In the genomic region with DNA sequence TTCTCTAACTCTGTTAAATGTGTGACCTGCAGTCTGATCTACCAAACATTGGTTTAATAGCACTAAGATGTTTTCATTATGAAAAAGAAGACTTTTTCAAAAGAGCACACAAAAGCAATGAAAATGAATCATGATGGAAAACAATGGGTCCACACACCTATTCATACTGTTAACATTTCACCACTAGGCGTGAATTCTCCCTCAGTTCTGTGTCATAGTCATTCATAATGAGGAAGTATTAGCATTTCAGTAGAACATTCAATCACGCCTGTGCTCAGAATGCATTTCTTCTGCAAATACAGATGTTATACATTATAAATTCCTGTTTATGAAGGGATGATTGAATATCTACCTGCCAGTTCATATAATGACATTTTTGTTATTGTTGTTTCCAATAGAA, we compare ENCODE assay signal across 15 cellular contexts. TPM values are rescaled to one million over a fixed set of nuclear protein-coding genes. Genes with fewer than 3 reads are reported as not detected.
DNase-seq lines count a peak whose midpoint lies in the region; ATAC-seq and TF ChIP-seq lines count a peak whose summit lies in the region.
"Had no signal": no experiment of that assay in that cellular context is flagged by ENCODE, and none has a peak within 500 bp of the region (broad histone marks: within the 10 kb centered on the region; RNA-seq: fewer than 3 reads in every experiment).

No MANE protein-coding gene starts in this region.

- H3K79me2 ChIP-seq in GM23338 (replicated peaks; ENCODE audit: insufficient read depth) (no peaks in the 10 kb centered on the region), Karpas-422 (ENCODE audit: low read length) (no peaks in the 10 kb centered on the region)

- no peak overlapping the region for H3K9ac ChIP-seq in Karpas-422 (ENCODE audit: low read length)
- peak overlapping the region; percentile 73 for H3K9ac ChIP-seq in adipocyte (ENCODE audit: low read length)

- CTCF ChIA-PET in naive thymus-derived CD4-positive, alpha-beta T cell (lab: Charles Lee): no interaction called here
- CTCF ChIA-PET in CD4-positive, alpha-beta T cell (lab: Charles Lee): no interaction called here

- peak overlapping the region; percentile 67 for H3K27ac Mint-ChIP-seq in GM23338
- H3K27ac Mint-ChIP-seq in naive thymus-derived CD4-positive, alpha-beta T cell: no peak overlapping the region
- no peak overlapping the region for H3K27ac Mint-ChIP-seq in CD4-positive, alpha-beta T cell
- H3K27ac Mint-ChIP-seq: activated T-helper 1 cell treated with anti-CD3 and anti-CD28 coated beads, Interleukin-12 subunit alpha, Interleukin-12 subunit beta, Interleukin-2, Interleukin-4 antibody, amounts not matched to agents 30 ng/mL and 10 ng/mL and 1 ng/mL, durations not matched to agents 14 hours and 24 hours and 36 hours had no signal

- no peaks in the 10 kb centered on the region for H3F3A ChIP-seq in GM23338 (replicated peaks; ENCODE audit: low read depth)

- peak overlapping the region; percentile 66 for H3K4me2 ChIP-seq in GM23338
- H3K4me2 ChIP-seq in Karpas-422 (ENCODE audit: low read depth, low read length, poor library complexity, severe bottlenecking): no peak overlapping the region

- no peaks in the 10 kb centered on the region for H3K27me3 Mint-ChIP-seq in GM23338 (ENCODE audit: insufficient read depth, low read depth, poor library complexity)
- H3K27me3 Mint-ChIP-seq in naive thymus-derived CD4-positive, alpha-beta T cell: no peaks in the 10 kb centered on the region
- no peaks in the 10 kb centered on the region for H3K27me3 Mint-ChIP-seq in CD4-positive, alpha-beta T cell

- intact Hi-C loops in naive thymus-derived CD4-positive, alpha-beta T cell (cut with micrococcal nuclease): no loop called here
- intact Hi-C loops in CD4-positive, alpha-beta T cell (cut with DNase I, micrococcal nuclease): loop anchor here in 1 of 2 experiments (10.0 kb wide), 2 partner anchors 1135 to 1625 kb away; no protein-coding TSS in a partner anchor

- H3K36me3 ChIP-seq in GM23338 (ENCODE audit: insufficient read depth) (no peaks in the 10 kb centered on the region), Karpas-422 (ENCODE audit: insufficient read depth, low read length) (no peaks in the 10 kb centered on the region), adipocyte (ENCODE audit: control insufficient read depth, insufficient read depth, low read length, severe bottlenecking) (no peaks in the 10 kb centered on the region)
- H3K36me3 ChIP-seq in naive thymus-derived CD4-positive, alpha-beta T cell (ENCODE audit: control insufficient read depth in 2 of 3, insufficient read depth in 3 of 3, low read length in 3 of 3): peaks cover 6 to 37% (median 11%) of the 10 kb centered on the region in 3 experiments

- peak; percentile 52; the same call in 2 of the 3 replicates for ATAC-seq in GM23338
- ATAC-seq in naive thymus-derived CD4-positive, alpha-beta T cell: peak; percentile 38
- no peak for ATAC-seq in HG02981 (IDR thresholded peaks at IDR 0.05; ENCODE audit: unreplicated experiment)
- ATAC-seq in CD4-positive, alpha-beta T cell (ENCODE audit: poor library complexity): no peak
- ATAC-seq: HCT116 had no signal

- H3K4me3 Mint-ChIP-seq in GM23338: no peak overlapping the region
- no peak overlapping the region for H3K4me3 Mint-ChIP-seq in naive thymus-derived CD4-positive, alpha-beta T cell
- no peak overlapping the region for H3K4me3 Mint-ChIP-seq in CD4-positive, alpha-beta T cell
- H3K4me3 Mint-ChIP-seq: activated T-helper 1 cell treated with anti-CD3 and anti-CD28 coated beads, Interleukin-12 subunit alpha, Interleukin-12 subunit beta, Interleukin-2, Interleukin-4 antibody, amounts not matched to agents 30 ng/mL and 10 ng/mL and 1 ng/mL, durations not matched to agents 14 hours and 24 hours and 36 hours had no signal

- H3K36me3 Mint-ChIP-seq in GM23338 (ENCODE audit: low read depth): peaks cover 6% of the 10 kb centered on the region; the same call in 2 of the 3 replicates
- H3K36me3 Mint-ChIP-seq in naive thymus-derived CD4-positive, alpha-beta T cell: peaks cover 13 to 65% (median 37%) of the 10 kb centered on the region in 5 donors
- H3K36me3 Mint-ChIP-seq in CD4-positive, alpha-beta T cell (ENCODE audit: low read depth): peaks cover 93% of the 10 kb centered on the region

- H4K20me1 ChIP-seq in GM23338 (replicated peaks; ENCODE audit: insufficient read depth): no peaks in the 10 kb centered on the region
- H4K20me1 ChIP-seq in Karpas-422 (ENCODE audit: insufficient read depth, low read depth, low read length): no peaks in the 10 kb centered on the region

- TF ChIP-seq CTCF in GM23338 (conservative IDR thresholded peaks at IDR 0.05; ENCODE audit: low read depth in 2 of 2): 0 out of 4 replicates have a peak, but pooled peaks of 1 of the 2 experiments have one; percentile 18
- TF ChIP-seq CTCF in CD4-positive, alpha-beta T cell (IDR thresholded peaks at IDR 0.05): no peak

- peaks cover 55% of the 10 kb centered on the region for H3K4me1 Mint-ChIP-seq in GM23338
- H3K4me1 Mint-ChIP-seq in naive thymus-derived CD4-positive, alpha-beta T cell: peaks cover 0 to 11% (median 4%) of the 10 kb centered on the region in 7 donors
- H3K4me1 Mint-ChIP-seq in CD4-positive, alpha-beta T cell (ENCODE audit: low read depth): peaks cover 9% of the 10 kb centered on the region

- H2AFZ ChIP-seq in GM23338 (no peak overlapping the region), Karpas-422 (ENCODE audit: low read length) (no peak overlapping the region)

- DNase-seq in GM23338 (ENCODE audit: low spot score) (peak; percentile 51), Karpas-422 (peak; percentile 63), adipocyte (ENCODE audit: low read depth) (no peak), NCI-H187 treated with DMSO at 0.1 percent for 48 hours (lab: John Stamatoyannopoulos, UW) (no peak)
- no peak for DNase-seq in naive thymus-derived CD4-positive, alpha-beta T cell
- DNase-seq in CD4-positive, alpha-beta T cell: no peak
- DNase-seq: C1 segment of cervical spinal cord, left ventricle myocardium superior, NCI-H1930, NCI-H82, substantia nigra had no signal

- no peaks in the 10 kb centered on the region for H3K9me3 Mint-ChIP-seq in GM23338
- H3K9me3 Mint-ChIP-seq in naive thymus-derived CD4-positive, alpha-beta T cell: no peaks in the 10 kb centered on the region
- no peaks in the 10 kb centered on the region for H3K9me3 Mint-ChIP-seq in CD4-positive, alpha-beta T cell
- H3K9me3 Mint-ChIP-seq: activated T-helper 1 cell treated with anti-CD3 and anti-CD28 coated beads, Interleukin-12 subunit alpha, Interleukin-12 subunit beta, Interleukin-2, Interleukin-4 antibody, amounts not matched to agents 30 ng/mL and 10 ng/mL and 1 ng/mL, durations not matched to agents 14 hours and 24 hours and 36 hours had no signal

- H3K9me2 ChIP-seq in GM23338 (ENCODE audit: insufficient read depth) (no peaks in the 10 kb centered on the region), Karpas-422 (replicated peaks; ENCODE audit: insufficient read depth, low read length) (no peaks in the 10 kb centered on the region)

- H3K27ac ChIP-seq in GM23338 (ENCODE audit: low read depth): no peak overlapping the region
- H3K27ac ChIP-seq in Karpas-422 (ENCODE audit: low read length): no peak overlapping the region
- H3K27ac ChIP-seq in naive thymus-derived CD4-positive, alpha-beta T cell (ENCODE audit: low read depth, low read length): no peak overlapping the region
- no peak overlapping the region for H3K27ac ChIP-seq in CD4-positive, alpha-beta T cell (ENCODE audit: low read depth, low read length)
- H3K27ac ChIP-seq: SK-N-MC had no signal

- H3K4me3 ChIP-seq in GM23338 (no peak overlapping the region), Karpas-422 (ENCODE audit: low read length) (no peak overlapping the region), adipocyte (ENCODE audit: low read length) (peak overlapping the region; percentile 62)
- H3K4me3 ChIP-seq in naive thymus-derived CD4-positive, alpha-beta T cell (ENCODE audit: low read length): no peak overlapping the region
- H3K4me3 ChIP-seq: SK-N-MC had no signal

- POLR2A ChIA-PET in naive thymus-derived CD4-positive, alpha-beta T cell (lab: Charles Lee): no interaction called here
- POLR2A ChIA-PET in CD4-positive, alpha-beta T cell (lab: Charles Lee): interaction anchor here (0.6 kb wide), 1 partner anchor 1358 kb away, joined by 3 read pairs; no protein-coding TSS in a partner anchor

- H3K9me3 ChIP-seq in Karpas-422 (ENCODE audit: low read length): no peaks in the 10 kb centered on the region
- H3K9me3 ChIP-seq in adipocyte (ENCODE audit: control insufficient read depth, low read length): no peaks in the 10 kb centered on the region
- H3K9me3 ChIP-seq in naive thymus-derived CD4-positive, alpha-beta T cell (ENCODE audit: control insufficient read depth in 2 of 3, low read length in 3 of 3): no peaks in the 10 kb centered on the region
- H3K9me3 ChIP-seq in CD4-positive, alpha-beta T cell (ENCODE audit: control insufficient read depth, low read length): no peaks in the 10 kb centered on the region

- H3K4me1 ChIP-seq in GM23338 (ENCODE audit: insufficient read depth) (peaks cover 51% of the 10 kb centered on the region), Karpas-422 (ENCODE audit: low read length) (no peaks in the 10 kb centered on the region), adipocyte (ENCODE audit: control insufficient read depth, insufficient read depth, low read length) (peaks cover 55% of the 10 kb centered on the region)
- H3K4me1 ChIP-seq in naive thymus-derived CD4-positive, alpha-beta T cell (ENCODE audit: control insufficient read depth in 2 of 2, insufficient read depth in 2 of 2, low read length in 2 of 2): no peaks in the 10 kb centered on the region

- no peaks in the 10 kb centered on the region for H3K27me3 ChIP-seq in GM23338 (ENCODE audit: insufficient read depth)
- H3K27me3 ChIP-seq in Karpas-422 (ENCODE audit: low read length): no peaks in the 10 kb centered on the region
- H3K27me3 ChIP-seq in adipocyte (replicated peaks; ENCODE audit: control insufficient read depth, insufficient read depth, low read length): no peaks in the 10 kb centered on the region
- H3K27me3 ChIP-seq in naive thymus-derived CD4-positive, alpha-beta T cell (ENCODE audit: control insufficient read depth in 2 of 2, insufficient read depth in 2 of 2, low read length in 2 of 2): no peaks in the 10 kb centered on the region
- no peaks in the 10 kb centered on the region for H3K27me3 ChIP-seq in CD4-positive, alpha-beta T cell (ENCODE audit: control insufficient read depth, insufficient read depth, low read length)

TF ChIP-seq in GM23338, 12 proteins besides CTCF, POLR2A, EP300 and RAD21 (continues in another document):
- TF ChIP-seq NANOG (IDR thresholded peaks at IDR 0.05; ENCODE audit: borderline replicate concordance): peak; percentile 65; the same call in 1 of the 2 replicates

RNA-seq across cellular contexts. Expression of a gene that starts 35.9 kb away (rescaled TPM):
- total RNA-seq in GM23338 (2014; rRNA removed; shearing (Covaris generic)): 9.7 and 14.4 TPM in 2 replicates
- polyA plus RNA-seq in GM23338 (2016; fragmentation: Nextera tagmentation; extraction: Ambion mirVana): 5.8 and 6.0 TPM in 2 replicates
- total RNA-seq in Karpas-422 (2014; rRNA removed; shearing (Covaris generic); ENCODE audit: low replicate concordance): not detected in 2 replicates
- total RNA-seq in naive thymus-derived CD4-positive, alpha-beta T cell: 10 to 100 TPM; 28.5 to 72.8 (median 39.2) TPM
- polyA plus RNA-seq in naive thymus-derived CD4-positive, alpha-beta T cell: 10 to 100 TPM; 17.7 to 26.1 TPM
- 10 to 100 TPM; 48.2 to 50.4 TPM for total RNA-seq in CD4-positive, alpha-beta T cell

Comparison
In these comparisons a context has a peak if more than half of its experiments do, and no peak if none do; other contexts are left out.
1. ATAC-seq: peak in GM23338 (single experiment) and naive thymus-derived CD4-positive, alpha-beta T cell (single experiment); none in HG02981 (single experiment) and CD4-positive, alpha-beta T cell (single experiment).
2. DNase-seq: peak in GM23338 (single experiment) and Karpas-422 (single experiment); none in adipocyte (single experiment), naive thymus-derived CD4-positive, alpha-beta T cell (0 of 9), NCI-H187 treated with DMSO at 0.1 percent for 48 hours (single experiment) and CD4-positive, alpha-beta T cell (0 of 10).
3. RNA of a gene that starts 35.9 kb away (total RNA-seq): 48.2 to 50.4 TPM in CD4-positive, alpha-beta T cell, 28.5 to 72.8 TPM in naive thymus-derived CD4-positive, alpha-beta T cell and 9.7 to 14.4 TPM in GM23338; not detected in Karpas-422; every median in the first group is over 10 times any median in the second.